20 cellular contexts compared by ENCODE assay signal in the genomic region with DNA sequence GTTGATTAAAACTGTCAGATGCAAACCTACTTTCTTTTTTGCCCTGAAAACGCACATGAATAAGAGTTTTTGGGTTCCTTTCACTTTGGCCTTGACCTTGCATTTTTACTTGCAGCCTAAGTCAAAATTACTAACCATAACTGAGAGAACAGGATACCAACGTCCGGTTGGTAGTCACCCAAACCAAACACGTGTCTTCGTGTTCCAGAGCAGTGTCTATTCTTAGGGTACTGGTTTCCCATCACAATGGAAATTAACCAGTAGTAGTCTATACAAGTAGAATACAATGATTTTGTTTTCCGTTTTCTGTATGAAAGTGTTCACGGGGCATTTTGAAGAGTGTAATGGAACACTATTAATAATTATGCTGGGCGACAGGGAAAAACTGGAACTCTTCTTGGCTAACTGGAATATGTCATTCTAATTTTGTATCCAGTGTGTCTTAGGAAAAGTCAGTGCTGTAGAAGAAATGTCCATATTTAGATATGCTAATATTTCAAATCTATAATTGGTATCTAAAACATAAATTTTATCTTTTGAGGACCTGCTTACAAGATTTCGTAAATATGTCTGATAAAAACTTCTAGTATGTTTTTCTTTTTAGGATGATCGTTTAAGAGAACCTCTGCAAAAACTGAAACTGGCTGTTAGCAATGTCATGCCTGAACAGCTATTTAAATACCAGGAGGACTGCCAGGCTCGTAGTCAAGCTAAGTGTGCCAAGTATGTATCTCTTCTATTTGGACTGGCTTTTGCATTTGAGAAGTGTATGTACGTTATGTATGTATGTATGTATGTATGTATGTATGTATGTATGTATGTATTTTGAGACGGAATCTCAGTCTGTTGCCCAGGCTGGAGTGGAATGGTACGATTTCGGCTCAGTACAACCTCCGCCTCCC. TPM values are rescaled to one million over a fixed set of nuclear protein-coding genes. Genes with fewer than 3 reads are reported as not detected.
DNase-seq lines count a peak whose midpoint lies in the region; ATAC-seq and TF ChIP-seq lines count a peak whose summit lies in the region.
"Had no signal": no experiment of that assay in that cellular context is flagged by ENCODE, and none has a peak within 500 bp of the region (broad histone marks: within the 10 kb centered on the region; RNA-seq: fewer than 3 reads in every experiment).

No MANE protein-coding gene starts in this region.

- peaks cover 54 to 81% of the 10 kb centered on the region in 2 donors for H3K36me3 ChIP-seq in ascending aorta
- peaks cover 8 to 100% (median 9%) of the 10 kb centered on the region in 3 donors for H3K36me3 ChIP-seq in esophagus squamous epithelium

- 43 to 61% methylated on average over 16 of the region's 16 CpGs for WGBS in esophagus squamous epithelium, 2 donors

- H3K27me3 Mint-ChIP-seq in progenitor cell of endocrine pancreas: no peaks in the 10 kb centered on the region
- H3K27me3 Mint-ChIP-seq: CD4-positive, alpha-beta T cell; IgD-negative memory B cell had no signal

- TF ChIP-seq CTCF in ascending aorta (IDR thresholded peaks at IDR 0.05) (no peak), progenitor cell of endocrine pancreas (IDR thresholded peaks at IDR 0.05; ENCODE audit: unreplicated experiment) (no peak), esophagus squamous epithelium (IDR thresholded peaks at IDR 0.05) (no peak)

- no peak for TF ChIP-seq POLR2A in esophagus squamous epithelium (IDR thresholded peaks at IDR 0.05)

- H3K4me1 ChIP-seq in ascending aorta (peaks cover 0 to 3% of the 10 kb centered on the region in 2 donors), esophagus squamous epithelium (no peaks in the 10 kb centered on the region)
- H3K4me1 ChIP-seq: Caco-2 had no signal

- DNase-seq in ascending aorta (ENCODE audit: low spot score in 2 of 2) (no peak), left cardiac atrium (no peak), progenitor cell of endocrine pancreas (ENCODE audit: low spot score, unreplicated experiment) (no peak), superior temporal gyrus (ENCODE audit: extremely low spot score) (peak; percentile 20), NCI-H187 (lab: John Stamatoyannopoulos, UW) (no peak), esophagus squamous epithelium (lab: John Stamatoyannopoulos, UW) (no peak)
- DNase-seq in stimulated activated CD4-positive, alpha-beta T cell treated with anti-CD3 and anti-CD28 coated beads, Interleukin-4, amount 100 ng/mL, for 4 hours: no peak
- DNase-seq: Caco-2; CD4-positive, alpha-beta T cell; GDM1; HFFc6; Kasumi-1; MM.1S; NCI-H1092; NCI-H146; NCI-H2081 treated with DMSO at 0.1 percent for 48 hours had no signal

- H3K9me3 ChIP-seq in ascending aorta (no peaks in the 10 kb centered on the region), esophagus squamous epithelium (no peaks in the 10 kb centered on the region)
- H3K9me3 ChIP-seq: Caco-2 had no signal

- intact Hi-C loops in ascending aorta (cut with DNase I) (no loop called here), left cardiac atrium (cut with DNase I) (no loop called here), esophagus squamous epithelium (cut with DNase I) (no loop called here)

- H3K27me3 ChIP-seq in ascending aorta (no peaks in the 10 kb centered on the region), esophagus squamous epithelium (no peaks in the 10 kb centered on the region)

- H3K27ac Mint-ChIP-seq in progenitor cell of endocrine pancreas: peak overlapping the region; percentile 83
- H3K27ac Mint-ChIP-seq: CD4-positive, alpha-beta T cell; HFFc6; IgD-negative memory B cell had no signal

- H3K27ac ChIP-seq in ascending aorta: peak overlapping the region; percentile 65 to 67
- peak overlapping the region in 2 of 4 donors; percentile 2 to 41 for H3K27ac ChIP-seq in esophagus squamous epithelium

- ATAC-seq in left cardiac atrium (peak; percentile 50 to 59), GM18868 (IDR thresholded peaks at IDR 0.05; ENCODE audit: unreplicated experiment) (no peak)
- ATAC-seq: GM12878, Panc1 had no signal

- peak overlapping the region in 1 of 2 donors; percentile 46 for H3K4me3 ChIP-seq in ascending aorta
- no peak overlapping the region for H3K4me3 ChIP-seq in esophagus squamous epithelium
- H3K4me3 ChIP-seq: GM12878 had no signal

- H3K4me1 Mint-ChIP-seq in progenitor cell of endocrine pancreas (ENCODE audit: low read depth): no peaks in the 10 kb centered on the region
- H3K4me1 Mint-ChIP-seq: IgD-negative memory B cell had no signal

- peaks cover 15% of the 10 kb centered on the region for H3K36me3 Mint-ChIP-seq in progenitor cell of endocrine pancreas (ENCODE audit: insufficient read depth)

- H3K4me3 Mint-ChIP-seq in progenitor cell of endocrine pancreas (ENCODE audit: low read depth): no peak overlapping the region
- H3K4me3 Mint-ChIP-seq: CD4-positive, alpha-beta T cell; HFFc6; IgD-negative memory B cell had no signal

- no peaks in the 10 kb centered on the region for H3K9me3 Mint-ChIP-seq in progenitor cell of endocrine pancreas (ENCODE audit: low read depth)
- H3K9me3 Mint-ChIP-seq: CD4-positive, alpha-beta T cell; HFFc6; IgD-negative memory B cell had no signal

RNA-seq across cellular contexts. Expression of gene UBN2, which starts 40.9 kb away (rescaled TPM):
- total RNA-seq in ascending aorta: 3.7 TPM
- 10 to 100 TPM; 11.7 to 14.3 TPM for total RNA-seq in left cardiac atrium
- 45.2 and 51.5 TPM in 2 replicates for total RNA-seq in progenitor cell of endocrine pancreas
- total RNA-seq in esophagus squamous epithelium: 10 to 100 TPM in 1 of 4 donors, 1 to 10 TPM in 3; 5.3 to 12.8 (median 9.0) TPM
